8 cellular contexts compared by ENCODE assay signal in genomic region chr5:76547242-76547890, GRCh38.
DNase-seq lines count a peak whose midpoint lies in the region; ATAC-seq lines count a peak whose summit lies in the region.

No MANE protein-coding gene starts in this region.

- in situ Hi-C loops in HAP-1 (cut with MboI; ENCODE audit: low sequenced_read_pairs) = loop anchor here (10.0 kb wide), 1 partner anchor 143 kb away; the partner anchor contains the start of gene IQGAP2

- H3K9me3 ChIP-seq in SK-N-MC (ENCODE audit: low read depth, low read length) (no peaks in the 10 kb centered on the region), duodenal mucosa (ENCODE audit: control insufficient read depth in 1 of 2, low read length in 2 of 2) (no peaks in the 10 kb centered on the region), MG63 (no peaks in the 10 kb centered on the region), SJCRH30 (replicated peaks) (no peaks in the 10 kb centered on the region), HAP-1 (no peaks in the 10 kb centered on the region)

- peak overlapping the region; percentile 72 for H3K4me3 ChIP-seq in SK-N-MC
- H3K4me3 ChIP-seq in duodenal mucosa (ENCODE audit: low read depth in 1 of 2, low read length in 2 of 2) = peak overlapping the region; percentile 53 to 62
- no peak overlapping the region for H3K4me3 ChIP-seq in MG63
- no peak overlapping the region for H3K4me3 ChIP-seq in SJCRH30
- H3K4me3 ChIP-seq in HAP-1 = no peak overlapping the region

- ATAC-seq in GM18861 (IDR thresholded peaks at IDR 0.05; ENCODE audit: unreplicated experiment) = peak; percentile 70
- peak; percentile 64 for ATAC-seq in HG02852 (IDR thresholded peaks at IDR 0.05; ENCODE audit: unreplicated experiment)

- H3K9ac ChIP-seq in SK-N-MC (ENCODE audit: insufficient read length) (peak overlapping the region; percentile 42), duodenal mucosa (ENCODE audit: low read depth in 1 of 2, low read length in 2 of 2) (peak overlapping the region; percentile 26 to 49)

- H3K4me1 ChIP-seq in duodenal mucosa (ENCODE audit: control insufficient read depth in 1 of 2, insufficient read depth in 2 of 2, low read length in 2 of 2) (peaks cover 64 to 67% of the 10 kb centered on the region in 2 donors), SJCRH30 (no peaks in the 10 kb centered on the region), HAP-1 (no peaks in the 10 kb centered on the region)

- peak overlapping the region; percentile 83 for H3K27ac ChIP-seq in SK-N-MC
- peak overlapping the region; percentile 50 for H3K27ac ChIP-seq in duodenal mucosa (ENCODE audit: low read depth, low read length)
- no peak overlapping the region for H3K27ac ChIP-seq in SJCRH30

- DNase-seq in SK-N-MC (ENCODE audit: low read depth, low spot score) (no peak), MG63 (no peak), SJCRH30 (no peak), HAP-1 (ENCODE audit: low spot score in 2 of 2) (no peak)
- DNase-seq in stimulated activated CD4-positive, alpha-beta T cell treated with anti-CD3 and anti-CD28 coated beads, Interleukin-1b, Interleukin-23, amount 100 ng/mL, for 24 hours (ENCODE audit: low read depth in 4 of 4, low spot score in 1 of 4) = peak in 3 of 4 experiments; percentile 6 to 10 (median 7)

- H3K36me3 ChIP-seq in SK-N-MC (ENCODE audit: insufficient read depth, low read length) (no peaks in the 10 kb centered on the region), duodenal mucosa (ENCODE audit: control insufficient read depth in 1 of 2, insufficient read depth in 2 of 2, low read length in 2 of 2) (no peaks in the 10 kb centered on the region), MG63 (no peaks in the 10 kb centered on the region), SJCRH30 (no peaks in the 10 kb centered on the region), HAP-1 (replicated peaks) (no peaks in the 10 kb centered on the region)

- H3K27me3 ChIP-seq in duodenal mucosa (ENCODE audit: control insufficient read depth in 1 of 2, insufficient read depth in 2 of 2, low read length in 2 of 2) (no peaks in the 10 kb centered on the region), MG63 (no peaks in the 10 kb centered on the region), SJCRH30 (no peaks in the 10 kb centered on the region), HAP-1 (ENCODE audit: low read depth) (no peaks in the 10 kb centered on the region)

Comparison
In these comparisons a context has a peak if more than half of its experiments do, and no peak if none do; other contexts are left out.
1. DNase-seq: peak in stimulated activated CD4-positive, alpha-beta T cell treated with anti-CD3 and anti-CD28 coated beads, Interleukin-1b, Interleukin-23, amount 100 ng/mL, for 24 hours (3 of 4); none in SK-N-MC (single experiment), MG63 (single experiment), SJCRH30 (0 of 2) and HAP-1 (0 of 2).
2. H3K4me3 ChIP-seq: peak in SK-N-MC (single experiment) and duodenal mucosa (2 of 2); none in MG63 (single experiment), SJCRH30 (single experiment) and HAP-1 (single experiment).